8 cellular contexts compared by ENCODE assay signal in the genomic region with DNA sequence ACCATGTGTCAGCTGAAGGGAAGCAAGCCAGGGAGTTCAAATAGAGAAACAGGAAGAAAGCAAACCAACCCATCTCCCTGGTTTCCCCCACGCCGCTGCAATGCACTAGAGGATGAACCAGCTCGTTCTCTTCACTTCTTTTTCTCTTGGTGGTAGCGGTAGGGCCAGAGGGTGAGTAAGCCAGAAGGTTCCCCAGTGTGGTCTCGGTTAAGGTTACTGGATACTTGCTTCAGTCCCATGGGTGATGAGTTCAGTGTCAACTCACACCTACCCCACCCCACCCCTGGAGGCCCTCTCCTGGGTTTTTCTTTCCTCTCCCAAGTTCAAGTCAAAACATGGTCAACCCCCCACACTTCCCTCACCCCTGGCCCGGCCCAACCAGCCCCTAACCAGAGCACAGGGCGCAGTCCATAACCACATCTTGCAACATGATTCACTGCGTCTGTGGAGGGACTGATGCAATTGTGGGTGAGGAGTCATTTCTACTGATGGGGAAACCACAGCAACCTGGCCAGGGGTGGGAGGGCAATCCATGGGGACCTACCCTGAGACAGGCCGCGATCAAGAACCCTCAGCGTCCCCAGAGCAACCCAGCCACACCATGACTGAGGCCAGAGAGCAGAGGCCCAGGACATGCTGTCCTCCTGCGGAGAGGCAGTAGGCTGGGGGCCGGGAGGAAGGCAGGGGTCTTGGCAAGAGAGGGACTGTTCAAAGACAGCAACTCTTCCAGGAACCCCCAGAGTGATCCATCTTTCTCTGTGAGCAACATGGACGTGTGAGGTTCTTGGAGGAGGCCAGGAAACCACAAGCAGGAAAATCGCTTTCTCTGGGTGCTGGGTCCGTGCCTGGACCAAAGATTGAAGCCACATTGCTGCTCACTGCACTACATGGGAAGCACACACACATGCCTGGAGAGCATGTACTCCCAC.
DNase-seq lines count a peak whose midpoint lies in the region; ATAC-seq and TF ChIP-seq lines count a peak whose summit lies in the region.

No MANE protein-coding gene starts in this region.

- BruUV-seq in Caco-2 (replicated peaks; lab: Mats Ljungman, UMichigan), result no TSS peak

- intact Hi-C loops in left colon (cut with DNase I, micrococcal nuclease) (loop anchor here (5.0 to 10.0 kb wide), 2 partner anchors 1009 to 1012 kb away; no protein-coding TSS in a partner anchor), Caco-2 (cut with micrococcal nuclease; ENCODE audit: unreplicated experiment) (loop anchor here (5.0 kb wide), 1 partner anchor 1009 kb away; no protein-coding TSS in a partner anchor)

- H3K4me2 ChIP-seq in BLaER1, result peak overlapping the region; percentile 45

- no peak overlapping the region for H3K4me3 Mint-ChIP-seq in Caco-2 (ENCODE audit: unreplicated experiment)

- H3K9me3 ChIP-seq in BLaER1 (no peaks in the 10 kb centered on the region), Caco-2 (no peaks in the 10 kb centered on the region)

- no peaks in the 10 kb centered on the region for H3K36me3 ChIP-seq in BLaER1
- no peaks in the 10 kb centered on the region for H3K36me3 ChIP-seq in Caco-2 (ENCODE audit: control insufficient read depth, insufficient read depth, low read length)

- H3K27ac ChIP-seq in BLaER1, result no peak overlapping the region

- peaks cover 3% of the 10 kb centered on the region for H3K4me1 Mint-ChIP-seq in Caco-2 (ENCODE audit: low read depth, unreplicated experiment)

- no peak overlapping the region for H3K9ac ChIP-seq in BLaER1

- H3K27ac Mint-ChIP-seq in Caco-2 (ENCODE audit: unreplicated experiment), result no peak overlapping the region

- POLR2A ChIA-PET in Caco-2 (lab: Charles Lee), result no interaction called here

- CTCF ChIA-PET in Caco-2 (lab: Charles Lee), result no interaction called here

- peaks cover 33% of the 10 kb centered on the region for H3K4me1 ChIP-seq in BLaER1
- H3K4me1 ChIP-seq in Caco-2, result no peaks in the 10 kb centered on the region

- TF ChIP-seq CTCF in Caco-2 (IDR thresholded peaks at IDR 0.05; ENCODE audit: insufficient read depth in 1 of 2, low read depth in 1 of 2, low read length in 1 of 2, severe bottlenecking in 1 of 2, unreplicated experiment in 1 of 2), result no peak

- no peaks in the 10 kb centered on the region for H3K9me3 Mint-ChIP-seq in Caco-2 (ENCODE audit: unreplicated experiment)

- H3K4me3 ChIP-seq in BLaER1 (no peak overlapping the region), Caco-2 (ENCODE audit: low read depth, low read length) (no peak overlapping the region)

- H3K27me3 ChIP-seq in BLaER1 (peaks cover 89% of the 10 kb centered on the region), Caco-2 (replicated peaks; ENCODE audit: control insufficient read depth, insufficient read depth, low read length) (no peaks in the 10 kb centered on the region)

- peaks cover 67% of the 10 kb centered on the region for H4K20me1 ChIP-seq in BLaER1

- H3K36me3 Mint-ChIP-seq in Caco-2 (ENCODE audit: insufficient read depth, unreplicated experiment), result no peaks in the 10 kb centered on the region

- peak; percentile 77 to 86 for DNase-seq in activated CD4-positive, alpha-beta T cell treated with anti-CD3 and anti-CD28 coated beads, Interleukin-2, amount 50 U/mL, for 48 hours
- DNase-seq in germinal center (ENCODE audit: low spot score), result peak; percentile 46
- peak; percentile 86 to 90 for DNase-seq in stimulated activated CD8-positive, alpha-beta memory T cell treated with anti-CD3 and anti-CD28 coated beads, Interleukin-15, amount 100 ng/mL, for 48 hours (ENCODE audit: low read depth in 2 of 2)
- DNase-seq in left colon, result no peak
- no peak for DNase-seq in Caco-2

- H3K27me3 Mint-ChIP-seq in Caco-2 (ENCODE audit: insufficient read depth, unreplicated experiment), result no peaks in the 10 kb centered on the region

- ATAC-seq in GM19467 (IDR thresholded peaks at IDR 0.05; ENCODE audit: unreplicated experiment), result peak; percentile 53
- ATAC-seq in HG03558 (IDR thresholded peaks at IDR 0.05; ENCODE audit: extremely low read depth, unreplicated experiment), result peak; percentile 45
- ATAC-seq in left colon, result no peak

Comparison
In these comparisons a context has a peak if more than half of its experiments do, and no peak if none do; other contexts are left out.
1. DNase-seq: peak in activated CD4-positive, alpha-beta T cell treated with anti-CD3 and anti-CD28 coated beads, Interleukin-2, amount 50 U/mL, for 48 hours (2 of 2), germinal center (single experiment) and stimulated activated CD8-positive, alpha-beta memory T cell treated with anti-CD3 and anti-CD28 coated beads, Interleukin-15, amount 100 ng/mL, for 48 hours (2 of 2); none in left colon (0 of 2) and Caco-2 (0 of 2).